In genomic region chrX:15790766-15791380, GRCh38 we compare ENCODE assay signal across 1 cellular context.
TF ChIP-seq lines count a peak whose summit lies in the region.

No MANE protein-coding gene starts in this region.

TF ChIP-seq in H1, 55 proteins besides CTCF, POLR2A, EP300 and RAD21 (continued from another document):
- TF ChIP-seq HDAC2 (IDR thresholded peaks at IDR 0.05; ENCODE audit: borderline replicate concordance in 1 of 2, low read depth in 2 of 2, low read length in 2 of 2) (no peak), EGR1 (IDR thresholded peaks at IDR 0.05; ENCODE audit: borderline replicate concordance, low read depth, low read length) (no peak), TEAD4 (IDR thresholded peaks at IDR 0.05; ENCODE audit: low read depth, low read length) (no peak), CHD1 (IDR thresholded peaks at IDR 0.05; ENCODE audit: low read depth, low read length) (no peak), SIX5 (IDR thresholded peaks at IDR 0.05; ENCODE audit: low read depth, low read length) (no peak), YY1 (IDR thresholded peaks at IDR 0.05; ENCODE audit: low read depth, low read length) (no peak)
TF ChIP-seq in H1: peak in this region for 0.
